1 cellular context compared by ENCODE assay signal in the genomic region with DNA sequence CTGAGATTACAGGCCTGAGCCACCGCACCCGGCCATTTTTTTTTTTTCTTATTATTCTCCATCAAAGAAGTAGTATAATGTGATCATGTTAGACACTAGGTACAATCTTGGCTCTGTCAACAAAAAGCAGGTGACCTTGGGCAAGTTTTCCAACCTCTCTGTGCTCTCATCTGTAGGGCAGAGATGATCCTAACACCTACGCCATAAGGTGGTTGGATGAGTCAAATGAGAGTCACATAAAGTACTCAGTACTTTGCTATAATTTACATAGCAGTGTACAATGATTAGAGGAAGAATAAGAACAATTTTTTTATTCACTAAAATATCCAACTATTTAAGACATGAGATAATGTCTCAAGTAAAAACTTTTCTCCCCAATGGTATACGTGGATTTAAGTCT.
TF ChIP-seq lines count a peak whose summit lies in the region.

No MANE protein-coding gene starts in this region.

TF ChIP-seq in H1, 55 proteins besides CTCF, POLR2A, EP300 and RAD21 (continued from another document):
- TF ChIP-seq CHD2 (IDR thresholded peaks at IDR 0.05; ENCODE audit: low read length) (no peak), CBX8 (IDR thresholded peaks at IDR 0.05; ENCODE audit: borderline replicate concordance, low read depth, low read length) (no peak), CEBPB (IDR thresholded peaks at IDR 0.05; ENCODE audit: low read depth, low read length) (no peak), SP1 (IDR thresholded peaks at IDR 0.05; ENCODE audit: low read depth, low read length) (no peak)
